ENCODE assay signal across 9 cellular contexts in genomic region chr1:200302893-200303250, GRCh38.
DNase-seq lines count a peak whose midpoint lies in the region; ATAC-seq, FAIRE-seq and TF ChIP-seq lines count a peak whose summit lies in the region.
"Had no signal": no experiment of that assay in that cellular context is flagged by ENCODE, and none has a peak within 500 bp of the region (broad histone marks: within the 10 kb centered on the region; RNA-seq: fewer than 3 reads in every experiment).

No MANE protein-coding gene starts in this region.

- H3K4me1 Mint-ChIP-seq in activated CD4-positive, alpha-beta T cell treated with anti-CD3 and anti-CD28 coated beads, Interleukin-2, amount 10 ng/mL, durations not matched to agents 24 days and 14 days, result peaks cover 23% of the 10 kb centered on the region

- TF ChIP-seq CTCF in WI38 (IDR thresholded peaks at IDR 0.05; ENCODE audit: low read depth, low read length), result no peak

- peaks cover 34% of the 10 kb centered on the region for H3K27me3 Mint-ChIP-seq in activated CD4-positive, alpha-beta T cell treated with anti-CD3 and anti-CD28 coated beads, Interleukin-2, amount 10 ng/mL, durations not matched to agents 24 days and 14 days

- ATAC-seq in GM19023 (IDR thresholded peaks at IDR 0.05; ENCODE audit: unreplicated experiment) (no peak), GM18861 (IDR thresholded peaks at IDR 0.05; ENCODE audit: unreplicated experiment) (no peak)

- DNase-seq in activated CD4-positive, alpha-beta T cell treated with anti-CD3 and anti-CD28 coated beads, Interleukin-2, amount 10 ng/mL, durations not matched to agents 24 days and 14 days, result no peak
- no peak for DNase-seq in activated CD4-positive, alpha-beta T cell treated with anti-CD3 and anti-CD28 coated beads, Interleukin-2, amount 50 U/mL, for 48 hours
- peak; percentile 79 for DNase-seq in globus pallidus (ENCODE audit: low spot score)
- DNase-seq in posterior cingulate gyrus, result peak; percentile 25 to 92 (median 54)
- no peak for DNase-seq in HTR-8/SVneo (ENCODE audit: insufficient read length, low spot score)

- FAIRE-seq in HTR-8/SVneo (lab: Jason Lieb, UNC), result no peak
- FAIRE-seq: colon had no signal

- H3K27ac Mint-ChIP-seq in activated CD4-positive, alpha-beta T cell treated with anti-CD3 and anti-CD28 coated beads, Interleukin-2, amount 10 ng/mL, durations not matched to agents 24 days and 14 days, result no peak overlapping the region

- H3K4me3 ChIP-seq in WI38 (ENCODE audit: low read depth, low read length), result peak overlapping the region; percentile 70

- H3K36me3 Mint-ChIP-seq in activated CD4-positive, alpha-beta T cell treated with anti-CD3 and anti-CD28 coated beads, Interleukin-2, amount 10 ng/mL, durations not matched to agents 24 days and 14 days (ENCODE audit: low read depth), result no peaks in the 10 kb centered on the region

- intact Hi-C loops in activated CD4-positive, alpha-beta T cell treated with anti-CD3 and anti-CD28 coated beads, Interleukin-2, amount 10 ng/mL, durations not matched to agents 24 days and 14 days (cut with micrococcal nuclease), result loop anchor here (2.0 to 10.0 kb wide), 5 partner anchors 46 to 618 kb away; partner anchors contain the start of gene ZNF281
- intact Hi-C loops in posterior cingulate gyrus (cut with DNase I), result loop anchor here (5.0 to 10.0 kb wide), 2 partner anchors 104 to 618 kb away; no protein-coding TSS in a partner anchor

- peak overlapping the region; percentile 86 for H3K4me3 Mint-ChIP-seq in activated CD4-positive, alpha-beta T cell treated with anti-CD3 and anti-CD28 coated beads, Interleukin-2, amount 10 ng/mL, durations not matched to agents 24 days and 14 days

- H3K9me3 Mint-ChIP-seq in activated CD4-positive, alpha-beta T cell treated with anti-CD3 and anti-CD28 coated beads, Interleukin-2, amount 10 ng/mL, durations not matched to agents 24 days and 14 days, result no peaks in the 10 kb centered on the region

Comparison
In these comparisons a context has a peak if more than half of its experiments do, and no peak if none do; other contexts are left out.
1. DNase-seq: peak in globus pallidus (single experiment) and posterior cingulate gyrus (10 of 10); none in activated CD4-positive, alpha-beta T cell treated with anti-CD3 and anti-CD28 coated beads, Interleukin-2, amount 10 ng/mL, durations not matched to agents 24 days and 14 days (single experiment), activated CD4-positive, alpha-beta T cell treated with anti-CD3 and anti-CD28 coated beads, Interleukin-2, amount 50 U/mL, for 48 hours (0 of 2) and HTR-8/SVneo (single experiment).